Comparison of ENCODE assay signal across 11 cellular contexts in the genomic region with DNA sequence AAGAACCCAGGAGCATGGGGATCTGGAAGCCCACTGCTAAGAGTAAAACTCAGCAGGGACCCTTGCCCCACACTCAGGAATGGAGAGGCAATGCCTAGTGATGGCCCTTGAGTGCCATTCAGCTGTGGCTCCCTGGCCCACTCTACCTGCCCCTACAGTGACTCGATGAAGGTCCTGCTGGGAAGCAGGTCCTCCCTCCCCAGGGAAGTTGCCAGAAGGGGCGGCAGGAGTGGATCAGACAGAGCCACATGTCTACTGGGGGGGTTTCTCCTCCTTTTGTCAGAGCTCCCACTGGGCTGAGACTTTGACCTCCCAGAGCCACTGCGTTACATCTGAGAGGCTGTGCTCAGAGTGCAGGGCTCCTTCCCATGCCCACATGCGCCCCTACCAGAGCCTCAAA. TPM values are rescaled to one million over a fixed set of nuclear protein-coding genes. Genes with fewer than 3 reads are reported as not detected.
A peak's percentile ranks its signal among the peaks of the same experiment; 100 is the strongest.
DNase-seq lines count a peak whose midpoint lies in the region; ATAC-seq and TF ChIP-seq lines count a peak whose summit lies in the region.
"Had no signal": no experiment of that assay in that cellular context is flagged by ENCODE, and none has a peak within 500 bp of the region (broad histone marks: within the 10 kb centered on the region; RNA-seq: fewer than 3 reads in every experiment).

No MANE protein-coding gene starts in this region.

- H3K9me3 ChIP-seq in SK-N-SH (no peaks in the 10 kb centered on the region), T-helper 17 cell (ENCODE audit: control insufficient read depth, low read length, poor library complexity, severe bottlenecking) (no peaks in the 10 kb centered on the region)
- H3K9me3 ChIP-seq: prostate gland had no signal

- TF ChIP-seq CTCF in SK-N-SH (IDR thresholded peaks at IDR 0.05) = no peak
- no peak for TF ChIP-seq CTCF in fibroblast of pulmonary artery (IDR thresholded peaks at IDR 0.05; ENCODE audit: low read length, missing control alignments)

- peak overlapping the region; percentile 60 to 66; a peak in 3 of 4 replicates for H3K4me3 ChIP-seq in SK-N-SH (ENCODE audit: low read depth in 2 of 2, low read length in 1 of 2)
- H3K4me3 ChIP-seq in fibroblast of pulmonary artery (replicated peaks; ENCODE audit: low read depth, low read length) = peak overlapping the region; percentile 64

- H3K9ac ChIP-seq in SK-N-SH = no peak overlapping the region

- peaks cover 15% of the 10 kb centered on the region for H3K4me1 Mint-ChIP-seq in T-helper 17 cell
- peaks cover 30% of the 10 kb centered on the region for H3K4me1 Mint-ChIP-seq in stimulated activated effector memory CD8-positive, alpha-beta T cell treated with anti-CD3 and anti-CD28 coated beads, Interleukin-12 subunit alpha, Interleukin-12 subunit beta, amount 100 ng/mL, for 72 hours

- H3F3A ChIP-seq in SK-N-SH (replicated peaks; ENCODE audit: insufficient read depth) = peaks cover 2% of the 10 kb centered on the region

- H4K20me1 ChIP-seq in SK-N-SH (ENCODE audit: insufficient read depth) = no peaks in the 10 kb centered on the region

- CTCF ChIA-PET in SK-N-SH (lab: Yijun Ruan, JAX) = interaction anchor here (0.6 to 1.7 kb wide), 7 partner anchors 11 to 960 kb away, joined by 3 to 6 read pairs (median 3); no protein-coding TSS in a partner anchor

- WGBS in SK-N-SH (ENCODE audit: low lambda C conversion rate) = 33% methylated on average over 2 of the region's 4 CpGs

- H3K27me3 Mint-ChIP-seq in T-helper 17 cell = no peaks in the 10 kb centered on the region

- H3K79me2 ChIP-seq in SK-N-SH (ENCODE audit: insufficient read depth) = peaks cover 19% of the 10 kb centered on the region; the same call in 1 of the 2 replicates

- DNase-seq in SK-N-SH = no peak
- no peak for DNase-seq in T-helper 17 cell
- no peak for DNase-seq in fibroblast of pulmonary artery (ENCODE audit: low read depth)
- DNase-seq in stimulated activated effector memory CD8-positive, alpha-beta T cell treated with anti-CD3 and anti-CD28 coated beads, Interleukin-12 subunit alpha, Interleukin-12 subunit beta, amount 100 ng/mL, for 72 hours (ENCODE audit: low spot score in 2 of 2) = no peak
- DNase-seq: 8988T, NCI-H446 treated with DMSO at 0.1 percent for 48 hours had no signal

- H2AFZ ChIP-seq in SK-N-SH (ENCODE audit: low read depth) = no peak overlapping the region

- H3K27ac ChIP-seq in SK-N-SH (ENCODE audit: low read depth in 2 of 2, low read length in 1 of 2) = no peak overlapping the region

- ATAC-seq in SK-N-SH treated with all-trans-retinoic acid at 6 μM for 48 hours = no peak
- ATAC-seq in T-helper 17 cell = no peak
- ATAC-seq in stimulated activated effector memory CD8-positive, alpha-beta T cell treated with anti-CD3 and anti-CD28 coated beads, Interleukin-12 subunit alpha, Interleukin-12 subunit beta, amount 100 ng/mL, for 72 hours = no peak
- no peak for ATAC-seq in esophagus mucosa
- no peak for ATAC-seq in HG03571 (IDR thresholded peaks at IDR 0.05; ENCODE audit: unreplicated experiment)
- no peak for ATAC-seq in GM21367 (IDR thresholded peaks at IDR 0.05; ENCODE audit: unreplicated experiment)

- H3K4me1 ChIP-seq in SK-N-SH (ENCODE audit: control insufficient read depth in 1 of 2, insufficient read depth in 2 of 2, low read depth in 1 of 2, low read length in 1 of 2) = peaks cover 0 to 17% of the 10 kb centered on the region in 2 experiments; a peak in 1 of 4 replicates
- H3K4me1 ChIP-seq: prostate gland had no signal

- H3K4me2 ChIP-seq in SK-N-SH = peak overlapping the region; percentile 74

- no peaks in the 10 kb centered on the region for H3K9me2 ChIP-seq in SK-N-SH

- H3K27ac Mint-ChIP-seq in T-helper 17 cell = peak overlapping the region; percentile 89
- H3K27ac Mint-ChIP-seq in stimulated activated effector memory CD8-positive, alpha-beta T cell treated with anti-CD3 and anti-CD28 coated beads, Interleukin-12 subunit alpha, Interleukin-12 subunit beta, amount 100 ng/mL, for 72 hours = peak overlapping the region; percentile 79

- no peaks in the 10 kb centered on the region for H3K9me3 Mint-ChIP-seq in stimulated activated effector memory CD8-positive, alpha-beta T cell treated with anti-CD3 and anti-CD28 coated beads, Interleukin-12 subunit alpha, Interleukin-12 subunit beta, amount 100 ng/mL, for 72 hours

- peaks cover 0 to 8% of the 10 kb centered on the region in 2 experiments for H3K36me3 ChIP-seq in SK-N-SH (replicated peaks in 1 of 2; ENCODE audit: control insufficient read depth in 1 of 2, insufficient read depth in 2 of 2, low read length in 1 of 2)
- H3K36me3 ChIP-seq: prostate gland had no signal

- no peak for TF ChIP-seq RAD21 in SK-N-SH (IDR thresholded peaks at IDR 0.05; ENCODE audit: low read length)

- H3K36me3 Mint-ChIP-seq in T-helper 17 cell (ENCODE audit: low read depth) = peaks cover 2% of the 10 kb centered on the region
- H3K36me3 Mint-ChIP-seq in stimulated activated effector memory CD8-positive, alpha-beta T cell treated with anti-CD3 and anti-CD28 coated beads, Interleukin-12 subunit alpha, Interleukin-12 subunit beta, amount 100 ng/mL, for 72 hours = peaks cover 20% of the 10 kb centered on the region

- TF ChIP-seq EP300 in SK-N-SH (IDR thresholded peaks at IDR 0.05; ENCODE audit: borderline replicate concordance in 1 of 2, low read depth in 1 of 2, low read length in 1 of 2) = no peak

- H3K4me3 Mint-ChIP-seq in T-helper 17 cell = peak overlapping the region; percentile 92
- H3K4me3 Mint-ChIP-seq in stimulated activated effector memory CD8-positive, alpha-beta T cell treated with anti-CD3 and anti-CD28 coated beads, Interleukin-12 subunit alpha, Interleukin-12 subunit beta, amount 100 ng/mL, for 72 hours = peak overlapping the region; percentile 88

- POLR2A ChIA-PET in SK-N-SH (lab: Yijun Ruan, JAX) = interaction anchor here (1.1 to 2.2 kb wide), 2 partner anchors 11 to 91 kb away, joined by 4 to 8 read pairs; a partner anchor contains a TSS

- 0 out of 2 replicates have a peak, but pooled peaks cover 10% of the 10 kb centered on the region for H3K27me3 ChIP-seq in SK-N-SH (ENCODE audit: insufficient read depth)

TF ChIP-seq in SK-N-SH, 30 proteins besides CTCF, POLR2A, EP300 and RAD21 (continues in another document):
- TF ChIP-seq, protein P1, sequence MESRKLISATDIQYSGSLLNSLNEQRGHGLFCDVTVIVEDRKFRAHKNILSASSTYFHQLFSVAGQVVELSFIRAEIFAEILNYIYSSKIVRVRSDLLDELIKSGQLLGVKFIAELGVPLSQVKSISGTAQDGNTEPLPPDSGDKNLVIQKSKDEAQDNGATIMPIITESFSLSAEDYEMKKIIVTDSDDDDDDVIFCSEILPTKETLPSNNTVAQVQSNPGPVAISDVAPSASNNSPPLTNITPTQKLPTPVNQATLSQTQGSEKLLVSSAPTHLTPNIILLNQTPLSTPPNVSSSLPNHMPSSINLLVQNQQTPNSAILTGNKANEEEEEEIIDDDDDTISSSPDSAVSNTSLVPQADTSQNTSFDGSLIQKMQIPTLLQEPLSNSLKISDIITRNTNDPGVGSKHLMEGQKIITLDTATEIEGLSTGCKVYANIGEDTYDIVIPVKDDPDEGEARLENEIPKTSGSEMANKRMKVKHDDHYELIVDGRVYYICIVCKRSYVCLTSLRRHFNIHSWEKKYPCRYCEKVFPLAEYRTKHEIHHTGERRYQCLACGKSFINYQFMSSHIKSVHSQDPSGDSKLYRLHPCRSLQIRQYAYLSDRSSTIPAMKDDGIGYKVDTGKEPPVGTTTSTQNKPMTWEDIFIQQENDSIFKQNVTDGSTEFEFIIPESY (IDR thresholded peaks at IDR 0.05; ENCODE audit: borderline replicate concordance, low read depth) = no peak
- no peak for TF ChIP-seq GABPA (IDR thresholded peaks at IDR 0.05; ENCODE audit: low read depth)

TF ChIP-seq in SK-N-SH treated with all-trans-retinoic acid at 6 μM for 48 hours, 23 proteins besides CTCF, POLR2A, EP300 and RAD21:
- TF ChIP-seq ZFP30 (CRISPR knock-in tag; IDR thresholded peaks at IDR 0.05) = no peak

RNA-seq across cellular contexts. Expression of a gene that starts 1.2 kb away (rescaled TPM):
- 28.4 and 29.7 TPM in 2 replicates for polyA plus RNA-seq in SK-N-SH (2012; rRNA removed)
- 11.5 and 21.2 TPM in 2 replicates for polyA plus RNA-seq in SK-N-SH (2012; cell fraction: cytosol; rRNA removed)
- polyA plus RNA-seq in SK-N-SH (2012; cell fraction: nucleus; rRNA removed) = 18.8 and 19.4 TPM in 2 replicates
- total RNA-seq in T-helper 17 cell = 10 to 100 TPM; 23.9 to 29.5 TPM
- 20.6 TPM for total RNA-seq in esophagus mucosa

RNA-seq across cellular contexts. Expression of a gene that starts 2.8 kb away (rescaled TPM):
- polyA plus RNA-seq in SK-N-SH (2012; rRNA removed) = 27.4 and 27.8 TPM in 2 replicates
- polyA plus RNA-seq in SK-N-SH (2012; cell fraction: cytosol; rRNA removed) = 14.0 and 22.7 TPM in 2 replicates
- 15.0 and 21.3 TPM in 2 replicates for polyA plus RNA-seq in SK-N-SH (2012; cell fraction: nucleus; rRNA removed)
- 10 to 100 TPM; 15.2 to 30.6 TPM for total RNA-seq in T-helper 17 cell
- total RNA-seq in esophagus mucosa = 32.3 TPM

RNA-seq across cellular contexts. Expression of a gene that starts 10.1 kb away (rescaled TPM):
- polyA plus RNA-seq in SK-N-SH (2012; rRNA removed) = 29.3 and 37.2 TPM in 2 replicates
- 16.9 and 28.0 TPM in 2 replicates for polyA plus RNA-seq in SK-N-SH (2012; cell fraction: cytosol; rRNA removed)
- polyA plus RNA-seq in SK-N-SH (2012; cell fraction: nucleus; rRNA removed) = 9.8 and 16.3 TPM in 2 replicates
- total RNA-seq in T-helper 17 cell (1 to 10 TPM; 9.1 to 9.5 TPM), esophagus mucosa (15.1 TPM)

RNA-seq across cellular contexts. Expression of a gene that starts 26.9 kb away (rescaled TPM):
- 36.7 and 42.1 TPM in 2 replicates for polyA plus RNA-seq in SK-N-SH (2012; rRNA removed)
- 17.2 and 28.6 TPM in 2 replicates for polyA plus RNA-seq in SK-N-SH (2012; cell fraction: cytosol; rRNA removed)
- 81.3 and 93.7 TPM in 2 replicates for polyA plus RNA-seq in SK-N-SH (2012; cell fraction: nucleus; rRNA removed)
- total RNA-seq in T-helper 17 cell (10 to 100 TPM; 32.5 to 34.0 TPM), esophagus mucosa (40.6 TPM)

RNA-seq across cellular contexts. Expression of a gene that starts 31.1 kb away (rescaled TPM):
- 28.3 and 33.2 TPM in 2 replicates for polyA plus RNA-seq in SK-N-SH (2012; rRNA removed)
- polyA plus RNA-seq in SK-N-SH (2012; cell fraction: cytosol; rRNA removed) = 7.5 and 12.2 TPM in 2 replicates
- polyA plus RNA-seq in SK-N-SH (2012; cell fraction: nucleus; rRNA removed) = 197 and 217 TPM in 2 replicates
- total RNA-seq in T-helper 17 cell (10 to 100 TPM; 66.3 to 78.6 TPM), esophagus mucosa (7.1 TPM)
